9 cellular contexts compared by ENCODE assay signal in the genomic region with DNA sequence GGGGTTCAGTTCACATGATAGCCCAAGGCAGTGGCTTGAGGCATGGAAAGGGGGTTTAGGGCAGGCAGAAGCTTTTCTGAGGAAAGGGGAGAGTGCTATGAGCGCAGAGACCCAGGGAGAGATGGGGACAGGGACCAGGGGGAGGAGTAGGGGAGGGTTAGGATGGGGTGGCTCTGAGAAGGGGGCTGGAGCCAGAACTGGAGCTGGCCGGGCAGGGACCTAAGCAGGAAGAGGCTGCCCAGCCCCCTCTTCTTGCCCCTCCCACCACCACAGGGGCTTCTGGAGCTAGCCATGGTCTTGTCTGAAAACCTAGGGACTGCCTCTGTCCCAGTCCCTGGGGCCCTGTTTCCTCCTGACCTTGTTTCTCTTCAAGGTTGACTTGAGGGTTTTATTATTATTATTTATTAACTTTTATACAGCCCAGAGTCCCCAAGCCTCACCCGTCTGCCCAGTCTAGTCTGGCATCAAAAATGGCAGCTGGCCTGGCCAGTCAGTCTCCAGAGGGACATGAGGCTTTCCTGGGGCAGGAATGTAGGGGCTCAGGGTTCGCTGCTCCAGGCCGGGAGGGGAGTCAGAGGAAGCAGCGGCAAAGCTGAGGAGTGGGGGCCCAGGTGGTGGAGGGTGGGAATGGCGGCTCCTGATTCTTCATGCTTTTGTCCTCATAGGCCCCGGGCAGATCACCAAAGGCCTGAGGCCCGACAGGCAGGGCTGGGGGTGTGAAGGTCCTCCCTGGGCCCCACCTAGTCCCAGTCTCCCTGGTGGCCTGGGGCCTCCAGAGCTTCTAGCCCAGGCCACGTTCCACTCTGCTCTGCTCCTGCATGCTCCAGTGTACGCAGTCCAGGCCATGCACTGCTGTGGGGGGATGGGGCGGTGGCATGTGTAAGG. TPM values are rescaled to one million over a fixed set of nuclear protein-coding genes. Genes with fewer than 3 reads are reported as not detected.
DNase-seq lines count a peak whose midpoint lies in the region; ATAC-seq and TF ChIP-seq lines count a peak whose summit lies in the region.
"Had no signal": no experiment of that assay in that cellular context is flagged by ENCODE, and none has a peak within 500 bp of the region (broad histone marks: within the 10 kb centered on the region; RNA-seq: fewer than 3 reads in every experiment).

No MANE protein-coding gene starts in this region.

- H3K36me3 ChIP-seq in HUES48 (ENCODE audit: control insufficient read depth, insufficient read depth, low read length) (peaks cover 11% of the 10 kb centered on the region), adrenal gland (replicated peaks in 1 of 2) (peaks cover 0 to 32% of the 10 kb centered on the region in 2 donors)

- H3K9ac ChIP-seq in HUES48 (ENCODE audit: low read depth, low read length): no peak overlapping the region

- H3K27me3 ChIP-seq in HUES48 (ENCODE audit: control insufficient read depth, insufficient read depth, low read length): no peaks in the 10 kb centered on the region
- no peaks in the 10 kb centered on the region for H3K27me3 ChIP-seq in adrenal gland
- H3K27me3 ChIP-seq in layer of hippocampus (ENCODE audit: control insufficient read depth, insufficient read depth, low read length): no peaks in the 10 kb centered on the region
- H3K27me3 ChIP-seq: SJSA1 had no signal

- TF ChIP-seq POLR2A in adrenal gland (IDR thresholded peaks at IDR 0.05): no peak

- DNase-seq in adrenal gland (no peak), occipital lobe (lab: John Stamatoyannopoulos, UW) (no peak), NCI-H2081 (lab: John Stamatoyannopoulos, UW) (no peak)
- no peak for DNase-seq in stimulated activated CD4-positive, alpha-beta T cell treated with anti-CD3 and anti-CD28 coated beads, Interleukin-2, amount 100 ng/mL, for 24 hours
- no peak for DNase-seq in activated CD4-positive, alpha-beta T cell treated with anti-CD3 and anti-CD28 coated beads, Interleukin-2, amount 50 U/mL, for 1 hour

- H3K9me3 ChIP-seq in HUES48 (ENCODE audit: control insufficient read depth, insufficient read depth, low read length) (no peaks in the 10 kb centered on the region), adrenal gland (replicated peaks in 1 of 3) (no peaks in the 10 kb centered on the region)
- H3K9me3 ChIP-seq: SJSA1 had no signal

- H3K4me1 ChIP-seq in HUES48 (ENCODE audit: control insufficient read depth, insufficient read depth, low read length) (peaks cover 45% of the 10 kb centered on the region), adrenal gland (replicated peaks in 1 of 2) (peaks cover 52 to 76% of the 10 kb centered on the region in 2 donors)

- H3K27me3 Mint-ChIP-seq in stimulated activated memory B cell treated with anti-CD40 and anti-IgM and Interleukin-4, amounts not matched to agents 10 μg/mL and 1 μg/mL and 100 μg/mL, for 72 hours: no peaks in the 10 kb centered on the region

- WGBS in adrenal gland, 4 donors: 58 to 67% (median 65%) methylated on average over 9 to 12 of the region's 12 CpGs

- peak overlapping the region; percentile 96 for H3K27ac Mint-ChIP-seq in stimulated activated memory B cell treated with anti-CD40 and anti-IgM and Interleukin-4, amounts not matched to agents 10 μg/mL and 1 μg/mL and 100 μg/mL, for 72 hours

- ATAC-seq in stimulated activated memory B cell treated with anti-CD40 and anti-IgM and Interleukin-4, amounts not matched to agents 10 μg/mL and 1 μg/mL and 100 μg/mL, for 72 hours: no peak

- no peak for TF ChIP-seq CTCF in adrenal gland (IDR thresholded peaks at IDR 0.05)

- H3K4me3 ChIP-seq in HUES48 (ENCODE audit: low read depth, low read length) (0 out of 2 replicates have a peak overlapping the region, but pooled peaks have one; percentile 13), adrenal gland (peak overlapping the region in 1 of 4 donors; percentile 82)
- H3K4me3 ChIP-seq: SJSA1 had no signal

- H3K27ac ChIP-seq in HUES48 (ENCODE audit: low read depth, low read length) (peak overlapping the region; percentile 88), adrenal gland (peak overlapping the region in 4 of 5 donors; percentile 9 to 97 (median 39)), layer of hippocampus (ENCODE audit: low read depth, low read length) (peak overlapping the region; percentile 99)
- H3K27ac ChIP-seq: SJSA1 had no signal

- H3K9me3 Mint-ChIP-seq in stimulated activated memory B cell treated with anti-CD40 and anti-IgM and Interleukin-4, amounts not matched to agents 10 μg/mL and 1 μg/mL and 100 μg/mL, for 72 hours: no peaks in the 10 kb centered on the region

- intact Hi-C loops in adrenal gland (cut with DNase I): no loop called here

- H3K4me3 Mint-ChIP-seq in stimulated activated memory B cell treated with anti-CD40 and anti-IgM and Interleukin-4, amounts not matched to agents 10 μg/mL and 1 μg/mL and 100 μg/mL, for 72 hours: peak overlapping the region; percentile 77

- peaks cover 91% of the 10 kb centered on the region for H3K4me1 Mint-ChIP-seq in stimulated activated memory B cell treated with anti-CD40 and anti-IgM and Interleukin-4, amounts not matched to agents 10 μg/mL and 1 μg/mL and 100 μg/mL, for 72 hours

- peaks cover 42% of the 10 kb centered on the region for H3K36me3 Mint-ChIP-seq in stimulated activated memory B cell treated with anti-CD40 and anti-IgM and Interleukin-4, amounts not matched to agents 10 μg/mL and 1 μg/mL and 100 μg/mL, for 72 hours

RNA-seq across cellular contexts. Expression of gene TRIM8, which starts 5.7 kb away (rescaled TPM):
- total RNA-seq in adrenal gland (100 to 1,000 TPM in 7 of 8 donors, 10 to 100 TPM in 1; 73.1 to 175 (median 138) TPM), occipital lobe (23.4 TPM)
- 10 to 100 TPM; 45.0 to 57.6 (median 53.0) TPM for polyA plus RNA-seq in adrenal gland

Comparison
In these comparisons a context has a peak if more than half of its experiments do, and no peak if none do; other contexts are left out.
1. H3K27ac ChIP-seq: peak in every context shown above with its lines; median percentile 99 in layer of hippocampus; 88 in HUES48; 39 in adrenal gland.